ENCODE assay signal across 20 cellular contexts in genomic region chr1:5651964-5652751, GRCh38.
DNase-seq lines count a peak whose midpoint lies in the region; ATAC-seq and TF ChIP-seq lines count a peak whose summit lies in the region.
"Had no signal": no experiment of that assay in that cellular context is flagged by ENCODE, and none has a peak within 500 bp of the region (broad histone marks: within the 10 kb centered on the region; RNA-seq: fewer than 3 reads in every experiment).

No MANE protein-coding gene starts in this region.

- 9% methylated on average over 9 of the region's 16 CpGs for WGBS in SK-N-SH (ENCODE audit: low lambda C conversion rate)

- no peak for TF ChIP-seq RAD21 in SK-N-SH (IDR thresholded peaks at IDR 0.05; ENCODE audit: low read length)

- H3K27ac ChIP-seq in SK-N-SH (ENCODE audit: low read depth in 2 of 2, low read length in 1 of 2) (no peak overlapping the region), RWPE1 (peak overlapping the region; percentile 96)
- H3K27ac ChIP-seq: KMS-11, left lung, SJSA1 had no signal

- H3K36me3 ChIP-seq in SK-N-SH (replicated peaks in 1 of 2; ENCODE audit: control insufficient read depth in 1 of 2, insufficient read depth in 2 of 2, low read length in 1 of 2): no peaks in the 10 kb centered on the region
- H3K36me3 ChIP-seq: left lung, SJSA1 had no signal

- no peaks in the 10 kb centered on the region for H3F3A ChIP-seq in SK-N-SH (replicated peaks; ENCODE audit: insufficient read depth)

- ATAC-seq in SK-N-SH treated with all-trans-retinoic acid at 6 μM for 48 hours (no peak), esophagus mucosa (peak; percentile 87)
- ATAC-seq: activated CD4-positive, alpha-beta T cell treated with anti-CD3 and anti-CD28 coated beads for 36 hours; left lung had no signal

- POLR2A ChIA-PET in SK-N-SH (lab: Yijun Ruan, JAX): no interaction called here
- POLR2A ChIA-PET in RWPE1 (lab: Yijun Ruan, JAX; ENCODE audit: low non-redundant PET): interaction anchor here (0.6 kb wide), 1 partner anchor 69 kb away, joined by 12 read pairs; no protein-coding TSS in a partner anchor

- DNase-seq in SK-N-SH (peak; percentile 80), RWPE1 (ENCODE audit: low spot score) (peak; percentile 78), retina (peak; percentile 72), D341Med (ENCODE audit: low spot score) (no peak)
- DNase-seq in activated CD4-positive, alpha-beta T cell treated with anti-CD3 and anti-CD28 coated beads, Interleukin-2, amount 50 U/mL, for 48 hours: no peak
- no peak for DNase-seq in stimulated activated CD4-positive, alpha-beta T cell treated with anti-CD3 and anti-CD28 coated beads, Interleukin-2, amount 100 ng/mL, for 48 hours
- DNase-seq: activated CD4-positive, alpha-beta T cell treated with anti-CD3 and anti-CD28 coated beads for 36 hours; activated T-cell treated with anti-CD3 and anti-CD28 coated beads, Interleukin-2, amount 50 U/mL, for 1 hour; CD4-positive, alpha-beta memory T cell; EL; left lung; naive B cell; NCI-H1092 treated with DMSO at 0.1 percent for 48 hours; stimulated activated CD4-positive, alpha-beta T cell treated with anti-CD3 and anti-CD28 coated beads, Interleukin-12 subunit alpha, Interleukin-12 subunit beta, amount 100 ng/mL, for 4 hours; stimulated activated naive CD4-positive, alpha-beta T cell treated with Interleukin-2 at 50 U/mL for 16 hours; T-helper 9 cell had no signal

- TF ChIP-seq EP300 in SK-N-SH (IDR thresholded peaks at IDR 0.05; ENCODE audit: borderline replicate concordance in 1 of 2, low read depth in 1 of 2, low read length in 1 of 2): no peak

- no peak overlapping the region; a peak in 1 of 4 replicates for H3K4me3 ChIP-seq in SK-N-SH (ENCODE audit: low read depth in 2 of 2, low read length in 1 of 2)
- H3K4me3 ChIP-seq: left lung, SJSA1 had no signal

- no peaks in the 10 kb centered on the region for H3K9me2 ChIP-seq in SK-N-SH

- no peak overlapping the region for H2AFZ ChIP-seq in SK-N-SH (ENCODE audit: low read depth)

- no peaks in the 10 kb centered on the region for H3K27me3 ChIP-seq in SK-N-SH (ENCODE audit: insufficient read depth)
- H3K27me3 ChIP-seq: SJSA1 had no signal

- no peak overlapping the region for H3K4me2 ChIP-seq in SK-N-SH
- H3K4me2 ChIP-seq: KMS-11 had no signal

- H4K20me1 ChIP-seq in SK-N-SH (ENCODE audit: insufficient read depth): no peaks in the 10 kb centered on the region

- H3K79me2 ChIP-seq in SK-N-SH (ENCODE audit: insufficient read depth): no peaks in the 10 kb centered on the region

- TF ChIP-seq CTCF in SK-N-SH (IDR thresholded peaks at IDR 0.05) (no peak), RWPE1 (conservative IDR thresholded peaks at IDR 0.05; ENCODE audit: low read depth) (no peak)

- H3K4me1 ChIP-seq in SK-N-SH (ENCODE audit: control insufficient read depth in 1 of 2, insufficient read depth in 2 of 2, low read depth in 1 of 2, low read length in 1 of 2): peaks cover 0 to 24% of the 10 kb centered on the region in 2 experiments; a peak in 1 of 4 replicates
- H3K4me1 ChIP-seq: left lung, SJSA1 had no signal

- CTCF ChIA-PET in SK-N-SH (lab: Yijun Ruan, JAX): interaction anchor here (1.0 to 1.6 kb wide), 6 partner anchors 12 to 142 kb away, joined by 3 to 5 read pairs (median 4); no protein-coding TSS in a partner anchor
- CTCF ChIA-PET in RWPE1 (lab: Yijun Ruan, JAX): interaction anchor here (0.6 to 2.4 kb wide), 2 partner anchors 94 to 1007 kb away, joined by 3 to 9 read pairs; no protein-coding TSS in a partner anchor

- H3K9ac ChIP-seq in SK-N-SH: no peak overlapping the region
- H3K9ac ChIP-seq: KMS-11 had no signal

- no peaks in the 10 kb centered on the region for H3K9me3 ChIP-seq in SK-N-SH
- H3K9me3 ChIP-seq: left lung, SJSA1 had no signal

TF ChIP-seq in SK-N-SH, 30 proteins besides CTCF, POLR2A, EP300 and RAD21:
- no peak for TF ChIP-seq REST (IDR thresholded peaks at IDR 0.05; ENCODE audit: low read depth, low read length)
- peak; percentile 68 for TF ChIP-seq GATA2 (CRISPR knock-in tag; IDR thresholded peaks at IDR 0.05)
- TF ChIP-seq, protein P1, sequence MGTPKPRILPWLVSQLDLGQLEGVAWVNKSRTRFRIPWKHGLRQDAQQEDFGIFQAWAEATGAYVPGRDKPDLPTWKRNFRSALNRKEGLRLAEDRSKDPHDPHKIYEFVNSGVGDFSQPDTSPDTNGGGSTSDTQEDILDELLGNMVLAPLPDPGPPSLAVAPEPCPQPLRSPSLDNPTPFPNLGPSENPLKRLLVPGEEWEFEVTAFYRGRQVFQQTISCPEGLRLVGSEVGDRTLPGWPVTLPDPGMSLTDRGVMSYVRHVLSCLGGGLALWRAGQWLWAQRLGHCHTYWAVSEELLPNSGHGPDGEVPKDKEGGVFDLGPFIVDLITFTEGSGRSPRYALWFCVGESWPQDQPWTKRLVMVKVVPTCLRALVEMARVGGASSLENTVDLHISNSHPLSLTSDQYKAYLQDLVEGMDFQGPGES (IDR thresholded peaks at IDR 0.05; ENCODE audit: low read depth, low read length): no peak
- no peak for TF ChIP-seq TEAD4 (IDR thresholded peaks at IDR 0.05; ENCODE audit: borderline replicate concordance, insufficient read depth)
- no peak for TF ChIP-seq TCF12 (IDR thresholded peaks at IDR 0.05)
- TF ChIP-seq NRF1 (IDR thresholded peaks at IDR 0.05; ENCODE audit: low read depth, low read length): no peak
- no peak for TF ChIP-seq FOSL2 (IDR thresholded peaks at IDR 0.05; ENCODE audit: borderline replicate concordance, low read depth)

TF ChIP-seq in SK-N-SH treated with all-trans-retinoic acid at 6 μM for 48 hours, 23 proteins besides CTCF, POLR2A, EP300 and RAD21:
- TF ChIP-seq, protein P2, sequence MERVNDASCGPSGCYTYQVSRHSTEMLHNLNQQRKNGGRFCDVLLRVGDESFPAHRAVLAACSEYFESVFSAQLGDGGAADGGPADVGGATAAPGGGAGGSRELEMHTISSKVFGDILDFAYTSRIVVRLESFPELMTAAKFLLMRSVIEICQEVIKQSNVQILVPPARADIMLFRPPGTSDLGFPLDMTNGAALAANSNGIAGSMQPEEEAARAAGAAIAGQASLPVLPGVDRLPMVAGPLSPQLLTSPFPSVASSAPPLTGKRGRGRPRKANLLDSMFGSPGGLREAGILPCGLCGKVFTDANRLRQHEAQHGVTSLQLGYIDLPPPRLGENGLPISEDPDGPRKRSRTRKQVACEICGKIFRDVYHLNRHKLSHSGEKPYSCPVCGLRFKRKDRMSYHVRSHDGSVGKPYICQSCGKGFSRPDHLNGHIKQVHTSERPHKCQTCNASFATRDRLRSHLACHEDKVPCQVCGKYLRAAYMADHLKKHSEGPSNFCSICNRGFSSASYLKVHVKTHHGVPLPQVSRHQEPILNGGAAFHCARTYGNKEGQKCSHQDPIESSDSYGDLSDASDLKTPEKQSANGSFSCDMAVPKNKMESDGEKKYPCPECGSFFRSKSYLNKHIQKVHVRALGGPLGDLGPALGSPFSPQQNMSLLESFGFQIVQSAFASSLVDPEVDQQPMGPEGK (CRISPR knock-in tag; IDR thresholded peaks at IDR 0.05; ENCODE audit: borderline replicate concordance): no peak
- no peak for TF ChIP-seq ZFP30 (CRISPR knock-in tag; IDR thresholded peaks at IDR 0.05)
- no peak for TF ChIP-seq CREB5 (CRISPR knock-in tag; IDR thresholded peaks at IDR 0.05; ENCODE audit: low read depth)
- TF ChIP-seq, protein P3, sequence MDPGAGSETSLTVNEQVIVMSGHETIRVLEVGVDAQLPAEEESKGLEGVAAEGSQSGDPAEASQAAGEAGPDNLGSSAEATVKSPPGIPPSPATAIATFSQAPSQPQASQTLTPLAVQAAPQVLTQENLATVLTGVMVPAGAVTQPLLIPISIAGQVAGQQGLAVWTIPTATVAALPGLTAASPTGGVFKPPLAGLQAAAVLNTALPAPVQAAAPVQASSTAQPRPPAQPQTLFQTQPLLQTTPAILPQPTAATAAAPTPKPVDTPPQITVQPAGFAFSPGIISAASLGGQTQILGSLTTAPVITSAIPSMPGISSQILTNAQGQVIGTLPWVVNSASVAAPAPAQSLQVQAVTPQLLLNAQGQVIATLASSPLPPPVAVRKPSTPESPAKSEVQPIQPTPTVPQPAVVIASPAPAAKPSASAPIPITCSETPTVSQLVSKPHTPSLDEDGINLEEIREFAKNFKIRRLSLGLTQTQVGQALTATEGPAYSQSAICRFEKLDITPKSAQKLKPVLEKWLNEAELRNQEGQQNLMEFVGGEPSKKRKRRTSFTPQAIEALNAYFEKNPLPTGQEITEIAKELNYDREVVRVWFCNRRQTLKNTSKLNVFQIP (CRISPR knock-in tag; IDR thresholded peaks at IDR 0.05; ENCODE audit: borderline replicate concordance, low read depth): no peak
- no peak for TF ChIP-seq ZNF565 (CRISPR knock-in tag; conservative IDR thresholded peaks at IDR 0.05; ENCODE audit: low read depth)
- no peak for TF ChIP-seq BACH2 (CRISPR knock-in tag; IDR thresholded peaks at IDR 0.05; ENCODE audit: borderline replicate concordance)
- TF ChIP-seq RARB (CRISPR knock-in tag; IDR thresholded peaks at IDR 0.05): no peak
- TF ChIP-seq TOX (CRISPR knock-in tag; IDR thresholded peaks at IDR 0.05; ENCODE audit: borderline replicate concordance): no peak
- TF ChIP-seq CSDC2 (CRISPR knock-in tag; IDR thresholded peaks at IDR 0.05): no peak
- TF ChIP-seq ESRRG (CRISPR knock-in tag; IDR thresholded peaks at IDR 0.05): no peak
- no peak for TF ChIP-seq ISL1 (CRISPR knock-in tag; IDR thresholded peaks at IDR 0.05)
- no peak for TF ChIP-seq ZFP3 (CRISPR knock-in tag; IDR thresholded peaks at IDR 0.05)
- TF ChIP-seq GLIS3 (CRISPR knock-in tag; IDR thresholded peaks at IDR 0.05): no peak

Comparison
In these comparisons a context has a peak if more than half of its experiments do, and no peak if none do; other contexts are left out.
1. DNase-seq: peak in SK-N-SH (single experiment), RWPE1 (single experiment) and retina (single experiment); none in activated CD4-positive, alpha-beta T cell treated with anti-CD3 and anti-CD28 coated beads, Interleukin-2, amount 50 U/mL, for 48 hours (0 of 2), stimulated activated CD4-positive, alpha-beta T cell treated with anti-CD3 and anti-CD28 coated beads, Interleukin-2, amount 100 ng/mL, for 48 hours (0 of 2) and D341Med (single experiment).